In genomic region chr6:43037197-43037596, GRCh38 we compare ENCODE assay signal across 1 cellular context.
TF ChIP-seq lines count a peak whose summit lies in the region.

No MANE protein-coding gene starts in this region.

TF ChIP-seq in GM12878, 131 proteins besides CTCF, POLR2A, EP300 and RAD21:
- TF ChIP-seq ZZZ3 (IDR thresholded peaks at IDR 0.05; ENCODE audit: control insufficient read depth, insufficient read length, low read depth) = no peak
- TF ChIP-seq, protein P1, sequence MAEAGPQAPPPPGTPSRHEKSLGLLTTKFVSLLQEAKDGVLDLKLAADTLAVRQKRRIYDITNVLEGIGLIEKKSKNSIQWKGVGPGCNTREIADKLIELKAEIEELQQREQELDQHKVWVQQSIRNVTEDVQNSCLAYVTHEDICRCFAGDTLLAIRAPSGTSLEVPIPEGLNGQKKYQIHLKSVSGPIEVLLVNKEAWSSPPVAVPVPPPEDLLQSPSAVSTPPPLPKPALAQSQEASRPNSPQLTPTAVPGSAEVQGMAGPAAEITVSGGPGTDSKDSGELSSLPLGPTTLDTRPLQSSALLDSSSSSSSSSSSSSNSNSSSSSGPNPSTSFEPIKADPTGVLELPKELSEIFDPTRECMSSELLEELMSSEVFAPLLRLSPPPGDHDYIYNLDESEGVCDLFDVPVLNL (IDR thresholded peaks at IDR 0.05; ENCODE audit: low read depth, low read length) = no peak
- no peak for TF ChIP-seq HDAC2 (IDR thresholded peaks at IDR 0.05)
- TF ChIP-seq TCF3 (IDR thresholded peaks at IDR 0.05; ENCODE audit: borderline replicate concordance, insufficient read depth, low read depth, low read length) = no peak
